In the genomic region with DNA sequence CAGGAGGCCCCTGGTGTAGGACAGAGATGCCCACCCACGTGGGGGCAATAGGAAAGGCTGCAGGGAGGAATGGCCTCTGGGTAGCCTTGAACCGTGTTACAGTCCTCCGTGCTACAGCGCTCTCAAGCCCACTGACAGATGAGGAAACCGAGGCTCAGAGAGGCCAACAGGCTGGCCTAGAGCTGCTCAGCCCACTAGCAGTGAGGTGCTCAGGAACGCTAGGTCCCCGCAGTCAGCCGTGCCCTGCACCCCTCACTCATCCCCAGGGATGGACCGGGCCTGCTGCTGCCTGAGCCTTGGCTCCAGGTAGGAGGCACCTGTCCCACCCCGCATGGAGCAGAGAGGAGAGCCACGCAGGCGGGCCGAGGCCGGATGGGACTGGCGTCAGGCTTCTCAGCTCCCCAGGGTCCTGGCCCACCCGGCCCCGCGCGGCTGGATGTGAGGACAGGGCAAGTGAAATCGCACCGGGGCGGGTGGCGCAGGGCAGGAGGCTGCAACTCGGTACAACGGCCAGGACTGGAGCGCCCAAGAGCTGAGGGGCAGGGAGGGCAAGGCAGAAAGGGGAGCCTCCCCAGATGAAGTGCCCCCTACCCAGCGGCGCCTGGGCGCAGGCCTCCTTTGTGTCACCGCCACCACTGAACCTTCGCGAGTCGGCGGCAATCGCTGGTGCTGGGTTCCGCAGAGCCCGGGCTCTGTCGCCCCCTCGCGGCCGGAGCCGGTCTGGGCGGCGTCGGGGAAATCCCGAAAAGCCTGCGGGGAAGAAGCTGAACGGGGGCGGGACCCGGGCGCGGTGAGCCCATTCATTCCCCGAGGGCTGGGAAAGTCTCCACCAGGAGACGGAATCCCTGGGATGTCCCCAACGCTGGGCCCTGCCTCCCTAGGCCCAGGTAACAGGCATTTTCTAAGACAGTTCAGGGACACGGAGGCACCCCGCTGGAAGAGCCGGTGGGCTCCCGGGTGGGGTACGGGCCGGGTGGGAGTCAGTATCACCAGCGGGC, we compare ENCODE assay signal across 1 cellular context.
TF ChIP-seq lines count a peak whose summit lies in the region.

No MANE protein-coding gene starts in this region.

TF ChIP-seq in HepG2, 621 proteins besides CTCF, POLR2A, EP300 and RAD21 (continued from another document and continues in another):
- no peak for TF ChIP-seq GMEB2 (CRISPR knock-in tag; IDR thresholded peaks at IDR 0.05; ENCODE audit: low read depth)
- TF ChIP-seq MTF1 (CRISPR knock-in tag; IDR thresholded peaks at IDR 0.05) = no peak
- TF ChIP-seq ZNF546 (CRISPR knock-in tag; conservative IDR thresholded peaks at IDR 0.05) = no peak
- TF ChIP-seq ZNF556 (CRISPR knock-in tag; IDR thresholded peaks at IDR 0.05; ENCODE audit: borderline replicate concordance) = 0 out of 2 replicates have a peak, but pooled peaks have one; percentile 65
- no peak for TF ChIP-seq DNMT3B (CRISPR knock-in tag; conservative IDR thresholded peaks at IDR 0.05)
- TF ChIP-seq SP1 (IDR thresholded peaks at IDR 0.05) = no peak
- peak; percentile 44; the same call in 1 of the 2 replicates for TF ChIP-seq SP1 (CRISPR knock-in tag; IDR thresholded peaks at IDR 0.05)
- TF ChIP-seq, protein P1, sequence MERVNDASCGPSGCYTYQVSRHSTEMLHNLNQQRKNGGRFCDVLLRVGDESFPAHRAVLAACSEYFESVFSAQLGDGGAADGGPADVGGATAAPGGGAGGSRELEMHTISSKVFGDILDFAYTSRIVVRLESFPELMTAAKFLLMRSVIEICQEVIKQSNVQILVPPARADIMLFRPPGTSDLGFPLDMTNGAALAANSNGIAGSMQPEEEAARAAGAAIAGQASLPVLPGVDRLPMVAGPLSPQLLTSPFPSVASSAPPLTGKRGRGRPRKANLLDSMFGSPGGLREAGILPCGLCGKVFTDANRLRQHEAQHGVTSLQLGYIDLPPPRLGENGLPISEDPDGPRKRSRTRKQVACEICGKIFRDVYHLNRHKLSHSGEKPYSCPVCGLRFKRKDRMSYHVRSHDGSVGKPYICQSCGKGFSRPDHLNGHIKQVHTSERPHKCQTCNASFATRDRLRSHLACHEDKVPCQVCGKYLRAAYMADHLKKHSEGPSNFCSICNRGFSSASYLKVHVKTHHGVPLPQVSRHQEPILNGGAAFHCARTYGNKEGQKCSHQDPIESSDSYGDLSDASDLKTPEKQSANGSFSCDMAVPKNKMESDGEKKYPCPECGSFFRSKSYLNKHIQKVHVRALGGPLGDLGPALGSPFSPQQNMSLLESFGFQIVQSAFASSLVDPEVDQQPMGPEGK (CRISPR knock-in tag; IDR thresholded peaks at IDR 0.05) = peak; percentile 70
- TF ChIP-seq CBX5 (CRISPR knock-in tag; IDR thresholded peaks at IDR 0.05; ENCODE audit: borderline replicate concordance) = no peak
- no peak for TF ChIP-seq PITX1 (CRISPR knock-in tag; IDR thresholded peaks at IDR 0.05)
- TF ChIP-seq ZNF318 (CRISPR knock-in tag; IDR thresholded peaks at IDR 0.05) = no peak
- TF ChIP-seq SOX6 (IDR thresholded peaks at IDR 0.05) = no peak
- peak; percentile 77 for TF ChIP-seq SOX6 (CRISPR knock-in tag; IDR thresholded peaks at IDR 0.05)
- no peak for TF ChIP-seq ZNF34 (CRISPR knock-in tag; IDR thresholded peaks at IDR 0.05; ENCODE audit: borderline replicate concordance)
- no peak for TF ChIP-seq HES4 (CRISPR knock-in tag; IDR thresholded peaks at IDR 0.05; ENCODE audit: borderline replicate concordance)
- TF ChIP-seq SIX4 (CRISPR knock-in tag; IDR thresholded peaks at IDR 0.05) = no peak
- no peak for TF ChIP-seq NFKB2 (CRISPR knock-in tag; IDR thresholded peaks at IDR 0.05; ENCODE audit: borderline replicate concordance)
- TF ChIP-seq KDM4B (CRISPR knock-in tag; IDR thresholded peaks at IDR 0.05) = peak; percentile 65; the same call in 1 of the 2 replicates
- no peak for TF ChIP-seq CHD2 (IDR thresholded peaks at IDR 0.05; ENCODE audit: low read depth, low read length)
- 0 out of 2 replicates have a peak, but pooled peaks have one; percentile 33 for TF ChIP-seq WIZ (CRISPR knock-in tag; IDR thresholded peaks at IDR 0.05)
- TF ChIP-seq, protein P2, sequence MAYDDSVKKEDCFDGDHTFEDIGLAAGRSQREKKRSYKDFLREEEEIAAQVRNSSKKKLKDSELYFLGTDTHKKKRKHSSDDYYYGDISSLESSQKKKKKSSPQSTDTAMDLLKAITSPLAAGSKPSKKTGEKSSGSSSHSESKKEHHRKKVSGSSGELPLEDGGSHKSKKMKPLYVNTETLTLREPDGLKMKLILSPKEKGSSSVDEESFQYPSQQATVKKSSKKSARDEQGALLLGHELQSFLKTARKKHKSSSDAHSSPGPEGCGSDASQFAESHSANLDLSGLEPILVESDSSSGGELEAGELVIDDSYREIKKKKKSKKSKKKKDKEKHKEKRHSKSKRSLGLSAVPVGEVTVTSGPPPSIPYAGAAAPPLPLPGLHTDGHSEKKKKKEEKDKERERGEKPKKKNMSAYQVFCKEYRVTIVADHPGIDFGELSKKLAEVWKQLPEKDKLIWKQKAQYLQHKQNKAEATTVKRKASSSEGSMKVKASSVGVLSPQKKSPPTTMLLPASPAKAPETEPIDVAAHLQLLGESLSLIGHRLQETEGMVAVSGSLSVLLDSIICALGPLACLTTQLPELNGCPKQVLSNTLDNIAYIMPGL (CRISPR knock-in tag; IDR thresholded peaks at IDR 0.05; ENCODE audit: borderline replicate concordance in 1 of 2, low read depth in 1 of 2) = peak; percentile 94 to 96
- TF ChIP-seq ZFP82 (CRISPR knock-in tag; IDR thresholded peaks at IDR 0.05; ENCODE audit: borderline replicate concordance) = no peak
- TF ChIP-seq, protein P3, sequence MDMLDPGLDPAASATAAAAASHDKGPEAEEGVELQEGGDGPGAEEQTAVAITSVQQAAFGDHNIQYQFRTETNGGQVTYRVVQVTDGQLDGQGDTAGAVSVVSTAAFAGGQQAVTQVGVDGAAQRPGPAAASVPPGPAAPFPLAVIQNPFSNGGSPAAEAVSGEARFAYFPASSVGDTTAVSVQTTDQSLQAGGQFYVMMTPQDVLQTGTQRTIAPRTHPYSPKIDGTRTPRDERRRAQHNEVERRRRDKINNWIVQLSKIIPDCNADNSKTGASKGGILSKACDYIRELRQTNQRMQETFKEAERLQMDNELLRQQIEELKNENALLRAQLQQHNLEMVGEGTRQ (IDR thresholded peaks at IDR 0.05; ENCODE audit: low read depth, low read length) = no peak
- TF ChIP-seq, protein P3 (CRISPR knock-in tag; IDR thresholded peaks at IDR 0.05; ENCODE audit: borderline replicate concordance) = no peak
- TF ChIP-seq PREB (CRISPR knock-in tag; IDR thresholded peaks at IDR 0.05) = no peak
- peak; percentile 47; the same call in 1 of the 2 replicates for TF ChIP-seq ZSCAN21 (CRISPR knock-in tag; IDR thresholded peaks at IDR 0.05; ENCODE audit: borderline replicate concordance)
- TF ChIP-seq ZNF674 (CRISPR knock-in tag; IDR thresholded peaks at IDR 0.05; ENCODE audit: low read depth) = no peak
- TF ChIP-seq U2AF1 (optimal IDR thresholded peaks at IDR 0.05; ENCODE audit: low read depth, low read length) = no peak
- no peak for TF ChIP-seq STAT5B (CRISPR knock-in tag; IDR thresholded peaks at IDR 0.05)
- no peak for TF ChIP-seq ZNF737 (CRISPR knock-in tag; IDR thresholded peaks at IDR 0.05; ENCODE audit: borderline replicate concordance)
- no peak for TF ChIP-seq HMGA1 (CRISPR knock-in tag; conservative IDR thresholded peaks at IDR 0.05)
- peak; percentile 35 for TF ChIP-seq ZNF883 (CRISPR knock-in tag; IDR thresholded peaks at IDR 0.05; ENCODE audit: not compliant biosample characterization)
- no peak for TF ChIP-seq BRCA1 (CRISPR knock-in tag; IDR thresholded peaks at IDR 0.05)
- TF ChIP-seq, protein P4, sequence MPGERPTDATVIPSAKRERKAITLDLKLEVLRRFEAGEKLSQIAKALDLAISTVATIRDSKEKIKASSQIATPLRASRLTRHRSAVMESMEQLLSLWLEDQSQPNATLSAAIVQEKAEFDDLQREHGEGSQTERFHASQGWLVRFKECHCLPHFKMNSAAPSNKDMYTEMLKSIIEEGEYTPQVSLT (CRISPR knock-in tag; IDR thresholded peaks at IDR 0.05; ENCODE audit: borderline replicate concordance, low read depth) = no peak
- no peak for TF ChIP-seq ZNF841 (CRISPR knock-in tag; IDR thresholded peaks at IDR 0.05; ENCODE audit: borderline replicate concordance)
- TF ChIP-seq SMC3 (IDR thresholded peaks at IDR 0.05; ENCODE audit: low read length) = peak; percentile 31; the same call in 1 of the 2 replicates
- no peak for TF ChIP-seq JUNB (CRISPR knock-in tag; IDR thresholded peaks at IDR 0.05; ENCODE audit: borderline replicate concordance)
- TF ChIP-seq AGO2 (optimal IDR thresholded peaks at IDR 0.05; ENCODE audit: low read depth, low read length) = no peak
- TF ChIP-seq NR3C1 (CRISPR knock-in tag; IDR thresholded peaks at IDR 0.05) = no peak
- no peak for TF ChIP-seq SMAD1 (CRISPR knock-in tag; IDR thresholded peaks at IDR 0.05; ENCODE audit: borderline replicate concordance, low read depth)
- no peak; the same call in 1 of the 2 replicates for TF ChIP-seq NR2C2 (CRISPR knock-in tag; IDR thresholded peaks at IDR 0.05; ENCODE audit: borderline replicate concordance)
- no peak for TF ChIP-seq RAD51 (IDR thresholded peaks at IDR 0.05; ENCODE audit: borderline replicate concordance)
- no peak for TF ChIP-seq ZNF121 (CRISPR knock-in tag; IDR thresholded peaks at IDR 0.05)
- TF ChIP-seq ZNF367 (CRISPR knock-in tag; IDR thresholded peaks at IDR 0.05; ENCODE audit: borderline replicate concordance) = no peak
- TF ChIP-seq ZNF652 (CRISPR knock-in tag; IDR thresholded peaks at IDR 0.05; ENCODE audit: borderline replicate concordance, low read depth) = no peak
- no peak for TF ChIP-seq GTF3A (CRISPR knock-in tag; conservative IDR thresholded peaks at IDR 0.05)
